In genomic region chr15:66803182-66803729, GRCh38 we compare ENCODE assay signal across 8 cellular contexts.
DNase-seq lines count a peak whose midpoint lies in the region; ATAC-seq and TF ChIP-seq lines count a peak whose summit lies in the region.

No MANE protein-coding gene starts in this region.

- H3K4me3 ChIP-seq in thymus (ENCODE audit: low read length) = no peak overlapping the region

- no peaks in the 10 kb centered on the region for H3K9me3 ChIP-seq in thymus (ENCODE audit: control insufficient read depth)

- H3K27ac ChIP-seq in thymus (ENCODE audit: low read depth) = peak overlapping the region; percentile 9

- no peaks in the 10 kb centered on the region for H3K4me1 ChIP-seq in thymus (ENCODE audit: control insufficient read depth, insufficient read depth, low read length)

- TF ChIP-seq EP300 in Ishikawa (IDR thresholded peaks at IDR 0.05; ENCODE audit: borderline replicate concordance) = peak; percentile 89

- DNase-seq in AG20443 (ENCODE audit: low spot score) = peak; percentile 99
- peak; percentile 49 for DNase-seq in cerebellar cortex (ENCODE audit: low spot score)
- DNase-seq in left kidney (ENCODE audit: low read depth, low spot score) = peak; percentile 95
- no peak for DNase-seq in DMS153 (lab: John Stamatoyannopoulos, UW)

- H3K36me3 ChIP-seq in thymus (ENCODE audit: control insufficient read depth, insufficient read depth) = no peaks in the 10 kb centered on the region

- WGBS in thymus = 84% methylated on average over 12 of the region's 12 CpGs

- H3K27me3 ChIP-seq in thymus (ENCODE audit: control insufficient read depth, insufficient read depth) = no peaks in the 10 kb centered on the region

- ATAC-seq in HG03095 (IDR thresholded peaks at IDR 0.05; ENCODE audit: unreplicated experiment) (no peak), HG03342 (IDR thresholded peaks at IDR 0.05; ENCODE audit: unreplicated experiment) (no peak)

- TF ChIP-seq RAD21 in Ishikawa (IDR thresholded peaks at IDR 0.05; ENCODE audit: low read depth) = peak; percentile 17; the same call in 1 of the 2 replicates

TF ChIP-seq in Ishikawa, 13 proteins besides CTCF, POLR2A, EP300 and RAD21:
- TF ChIP-seq YY1 (IDR thresholded peaks at IDR 0.05; ENCODE audit: low read depth) (no peak; the same call in 1 of the 2 replicates), CREB1 (IDR thresholded peaks at IDR 0.05; ENCODE audit: low read depth) (no peak), TEAD4 (IDR thresholded peaks at IDR 0.05) (peak; percentile 97), ZBTB7A (IDR thresholded peaks at IDR 0.05; ENCODE audit: low read depth) (peak; percentile 97), EGR1 (IDR thresholded peaks at IDR 0.05) (no peak), CEBPB (IDR thresholded peaks at IDR 0.05) (no peak), NFIC (IDR thresholded peaks at IDR 0.05) (peak; percentile 98), REST (IDR thresholded peaks at IDR 0.05; ENCODE audit: low read depth) (no peak), FOXM1 (IDR thresholded peaks at IDR 0.05; ENCODE audit: borderline replicate concordance, low read depth) (peak; percentile 51; the same call in 1 of the 2 replicates), TAF1 (IDR thresholded peaks at IDR 0.05; ENCODE audit: low read depth) (peak; percentile 21; the same call in 1 of the 2 replicates), TCF12 (IDR thresholded peaks at IDR 0.05; ENCODE audit: low read depth) (peak; percentile 94), MAX (IDR thresholded peaks at IDR 0.05) (peak; percentile 77), USF1 (IDR thresholded peaks at IDR 0.05) (peak; percentile 44; the same call in 1 of the 2 replicates)
